In genomic region chr16:84607061-84607460, GRCh38 we compare ENCODE assay signal across 10 cellular contexts. TPM values are rescaled to one million over a fixed set of nuclear protein-coding genes. Genes with fewer than 3 reads are reported as not detected.
DNase-seq lines count a peak whose midpoint lies in the region; ATAC-seq, FAIRE-seq and TF ChIP-seq lines count a peak whose summit lies in the region.
"Had no signal": no experiment of that assay in that cellular context is flagged by ENCODE, and none has a peak within 500 bp of the region (broad histone marks: within the 10 kb centered on the region; RNA-seq: fewer than 3 reads in every experiment).

No MANE protein-coding gene starts in this region.

- peak overlapping the region; percentile 18 to 31 for H3K4me3 ChIP-seq in CD4-positive, alpha-beta memory T cell (ENCODE audit: low read length in 2 of 2)
- no peak overlapping the region for H3K4me3 ChIP-seq in K562
- no peak overlapping the region for H3K4me3 ChIP-seq in skin epidermis
- no peak overlapping the region for H3K4me3 ChIP-seq in A673 (ENCODE audit: low read depth, low read length, poor library complexity, severe bottlenecking)
- H3K4me3 ChIP-seq: ascending aorta had no signal

- peaks cover 83% of the 10 kb centered on the region for H3K79me2 ChIP-seq in K562 (ENCODE audit: control insufficient read depth, insufficient read depth, low read length)

- no peak overlapping the region for H2AFZ ChIP-seq in K562 (ENCODE audit: low read depth, low read length)

- H3K4me3 Mint-ChIP-seq in CD4-positive, alpha-beta memory T cell = peak overlapping the region; percentile 64 to 84 (median 78)

- TF ChIP-seq RAD21 in K562 (CRISPR knock-in tag; conservative IDR thresholded peaks at IDR 0.05 in 1 of 2, IDR thresholded peaks at IDR 0.05 in 1 of 2) = no peak

- H3K9me1 ChIP-seq in K562 (ENCODE audit: control insufficient read depth, insufficient read depth, low read length) = no peaks in the 10 kb centered on the region

- peak in 1 of 5 donors; percentile 35 for DNase-seq in CD4-positive, alpha-beta memory T cell
- no peak for DNase-seq in K562 (ENCODE audit: extremely low read depth in 1 of 4, low spot score in 3 of 4)
- DNase-seq in DMS153 (lab: John Stamatoyannopoulos, UW) = no peak
- DNase-seq in A673 (ENCODE audit: low spot score) = no peak
- DNase-seq in stimulated activated CD4-positive, alpha-beta T cell treated with anti-CD3 and anti-CD28 coated beads, Interleukin-4, amount 100 ng/mL, for 24 hours = no peak
- DNase-seq: mesendoderm, NCI-H2081 treated with DMSO at 0.1 percent for 48 hours had no signal

- intact Hi-C loops in CD4-positive, alpha-beta memory T cell (cut with micrococcal nuclease) = no loop called here
- intact Hi-C loops in K562 (cut with micrococcal nuclease) = no loop called here
- intact Hi-C loops in A673 (cut with micrococcal nuclease; ENCODE audit: unreplicated experiment) = no loop called here

- peak overlapping the region; percentile 62 for H3K27ac ChIP-seq in CD4-positive, alpha-beta memory T cell (ENCODE audit: low read depth, low read length)
- H3K27ac ChIP-seq in KOPT-K1 (ENCODE audit: low read depth, low read length, poor library complexity, severe bottlenecking) (peak overlapping the region; percentile 83), K562 (ENCODE audit: extremely low read depth, low read depth, low read length) (peak overlapping the region; percentile 53), skin epidermis (peak overlapping the region in 13 of 21 experiments; percentile 7 to 88 (median 44)), A673 (ENCODE audit: low read depth, low read length, poor library complexity, severe bottlenecking) (no peak overlapping the region)
- H3K27ac ChIP-seq: ascending aorta had no signal

- peaks cover 0 to 4% of the 10 kb centered on the region in 2 donors for H3K9me3 ChIP-seq in CD4-positive, alpha-beta memory T cell (ENCODE audit: control insufficient read depth in 1 of 2, low read length in 2 of 2)
- H3K9me3 ChIP-seq in KOPT-K1 (ENCODE audit: insufficient read depth, low read length, poor library complexity, severe bottlenecking) (no peaks in the 10 kb centered on the region), K562 (replicated peaks; ENCODE audit: control insufficient read depth, insufficient read depth, low read depth, low read length) (peaks cover 3% of the 10 kb centered on the region), A673 (ENCODE audit: low read depth, low read length, poor library complexity, severe bottlenecking) (no peaks in the 10 kb centered on the region)
- H3K9me3 ChIP-seq: ascending aorta had no signal

- peaks cover 0 to 2% (median 0%) of the 10 kb centered on the region in 8 donors for H3K9me3 Mint-ChIP-seq in CD4-positive, alpha-beta memory T cell

- H4K20me1 ChIP-seq in K562 (replicated peaks; ENCODE audit: control insufficient read depth, insufficient read depth, low read length) = no peaks in the 10 kb centered on the region

- in situ Hi-C loops in K562 (cut with MboI) = no loop called here

- POLR2A ChIA-PET in CD4-positive, alpha-beta memory T cell (lab: Charles Lee; ENCODE audit: partially characterized antibody) = interaction anchor here (0.6 to 16.3 kb wide), 7 partner anchors 8 to 94 kb away, joined by 3 to 530 read pairs (median 40); partner anchors contain the start of gene COTL1
- POLR2A ChIA-PET in K562 (lab: Yijun Ruan, JAX) = interaction anchor here (0.5 kb wide), 1 partner anchor 595 kb away, joined by 3 read pairs; no protein-coding TSS in a partner anchor
- POLR2A ChIA-PET in A673 (lab: Charles Lee; ENCODE audit: low non-redundant PET) = no interaction called here

- no peak for TF ChIP-seq EP300 in K562 (IDR thresholded peaks at IDR 0.05; ENCODE audit: low read length)

- peaks cover 98% of the 10 kb centered on the region for H3K4me1 ChIP-seq in CD4-positive, alpha-beta memory T cell (ENCODE audit: insufficient read depth, low read length)
- H3K4me1 ChIP-seq in K562 (replicated peaks in 1 of 2; ENCODE audit: control insufficient read depth in 2 of 2, insufficient read depth in 2 of 2, low read length in 2 of 2) (peaks cover 41 to 43% of the 10 kb centered on the region in 2 experiments), A673 (ENCODE audit: insufficient read depth, low read length, poor library complexity, severe bottlenecking) (peaks cover 11% of the 10 kb centered on the region)

- H3K27me3 Mint-ChIP-seq in CD4-positive, alpha-beta memory T cell = no peaks in the 10 kb centered on the region

- no TSS peak for BruUV-seq in K562 (replicated peaks; lab: Mats Ljungman, UMichigan)
- no TSS peak for BruUV-seq in A673 (replicated peaks; lab: Mats Ljungman, UMichigan)

- no peak for FAIRE-seq in K562 (lab: Jason Lieb, UNC)

- WGBS in K562 (ENCODE audit: insufficient coverage, low coverage, missing lambda C conversion rate) = 94% methylated on average over 13 of the region's 13 CpGs

- peak overlapping the region; percentile 84 to 99 (median 92) for H3K27ac Mint-ChIP-seq in CD4-positive, alpha-beta memory T cell

- CTCF ChIA-PET in CD4-positive, alpha-beta memory T cell (lab: Charles Lee; ENCODE audit: partially characterized antibody) = interaction anchor here (0.8 to 3.2 kb wide), 8 partner anchors 14 to 132 kb away, joined by 3 to 12 read pairs (median 3); no protein-coding TSS in a partner anchor
- CTCF ChIA-PET in K562 (lab: Yijun Ruan, JAX; ENCODE audit: low intra/inter-chr PET ratio) = no interaction called here
- CTCF ChIA-PET in A673 (lab: Charles Lee) = no interaction called here

- ATAC-seq in K562 = no peak

- peaks cover 32 to 52% of the 10 kb centered on the region in 2 donors for H3K36me3 Mint-ChIP-seq in CD4-positive, alpha-beta memory T cell

- peaks cover 5% of the 10 kb centered on the region for H3K36me3 ChIP-seq in CD4-positive, alpha-beta memory T cell (ENCODE audit: insufficient read depth, low read length)
- H3K36me3 ChIP-seq in KOPT-K1 (ENCODE audit: insufficient read depth, low read length) (no peaks in the 10 kb centered on the region), K562 (ENCODE audit: control insufficient read depth, insufficient read depth, low read length) (peaks cover 23% of the 10 kb centered on the region), A673 (ENCODE audit: insufficient read depth, low read length, poor library complexity, severe bottlenecking) (no peaks in the 10 kb centered on the region)
- H3K36me3 ChIP-seq: ascending aorta had no signal

- H3K27me3 ChIP-seq in CD4-positive, alpha-beta memory T cell (ENCODE audit: insufficient read depth, low read length) = no peaks in the 10 kb centered on the region
- H3K27me3 ChIP-seq in K562 (ENCODE audit: control insufficient read depth in 2 of 2, insufficient read depth in 2 of 2, low read length in 2 of 2) (no peaks in the 10 kb centered on the region), A673 (replicated peaks; ENCODE audit: insufficient read depth, low read depth, low read length, poor library complexity) (no peaks in the 10 kb centered on the region)
- H3K27me3 ChIP-seq: ascending aorta had no signal

- H3K4me2 ChIP-seq in K562 (ENCODE audit: insufficient read depth, low read length) = no peak overlapping the region; the same call in 1 of the 2 replicates

- 0 out of 4 replicates have a peak overlapping the region, but pooled peaks of 1 of the 2 experiments have one; percentile 39 for H3K9ac ChIP-seq in K562 (ENCODE audit: insufficient read depth in 1 of 2, low read depth in 2 of 2, low read length in 2 of 2)

- TF ChIP-seq POLR2A in K562 (conservative IDR thresholded peaks at IDR 0.05) = no peak

- TF ChIP-seq CTCF in K562 (IDR thresholded peaks at IDR 0.05 in 2 of 3, conservative IDR thresholded peaks at IDR 0.05 in 1 of 3; ENCODE audit: insufficient read depth in 2 of 3, low read depth in 1 of 3, low read length in 3 of 3) (no peak), A673 (conservative IDR thresholded peaks at IDR 0.05; ENCODE audit: low read depth, low read length) (no peak)

- peaks cover 78 to 97% (median 92%) of the 10 kb centered on the region in 4 donors for H3K4me1 Mint-ChIP-seq in CD4-positive, alpha-beta memory T cell

RNA-seq across cellular contexts. Expression of gene COTL1, which starts 10.8 kb away (rescaled TPM):
- total RNA-seq in CD4-positive, alpha-beta memory T cell = 100 to 1,000 TPM; 181 to 186 TPM
- 100 to 1,000 TPM; 589 to 683 TPM for polyA plus RNA-seq in CD4-positive, alpha-beta memory T cell
- 27.5 and 42.5 TPM in 2 replicates for total RNA-seq in K562 (2011; cell fraction: chromatin; rRNA removed; ENCODE audit: low replicate concordance)
- total RNA-seq in K562 (2011; cell fraction: nucleolus; rRNA removed) = 32.2 and 34.5 TPM in 2 replicates
- 35.0 and 39.8 TPM in 2 replicates for total RNA-seq in K562 (2011; cell fraction: nucleoplasm; rRNA removed)
- total RNA-seq in K562 (2014; rRNA removed) (117 and 145 TPM in 2 replicates), K562 (2014; rRNA removed; fragmentation: Illumina TruSeq; extraction: Trizol) (49.5 and 60.5 TPM in 2 replicates), K562 (2015; rRNA removed; fragmentation: Illumina TruSeq; extraction: Trizol) (71.8 and 72.5 TPM in 2 replicates), K562 (2021) (185 and 186 TPM in 2 replicates), A673 (2021) (34.1 and 35.9 TPM in 2 replicates)
- polyA plus RNA-seq in K562 (2011; rRNA removed) (33.9 and 39.4 TPM in 2 replicates), K562 (2014; fragmentation: Illumina TruSeq; extraction: Trizol) (161 TPM in 2 replicates), K562 (2014; fragmentation: Nextera tagmentation; extraction: Ambion mirVana) (10 to 100 TPM; 27.7 to 33.4 TPM), K562 (2014; rRNA removed) (91.2 and 100 TPM in 2 replicates)
- polyA plus RNA-seq in K562 (2011; cell fraction: cytosol; rRNA removed) = 54.4 and 79.1 TPM in 2 replicates
- 33.5 and 46.0 TPM in 2 replicates for polyA plus RNA-seq in K562 (2011; cell fraction: nucleus; rRNA removed)
- 111 and 131 TPM in 2 replicates for polyA plus RNA-seq in K562 (2012)
- polyA minus RNA-seq in K562 (2011; rRNA and poly(A)+ RNA removed) = 21.2 and 25.2 TPM in 2 replicates
- polyA minus RNA-seq in K562 (2011; cell fraction: cytosol; rRNA and poly(A)+ RNA removed) = 32.1 and 32.6 TPM in 2 replicates
- polyA minus RNA-seq in K562 (2011; cell fraction: nucleus; rRNA and poly(A)+ RNA removed) = 15.1 and 19.7 TPM in 2 replicates

RNA-seq across cellular contexts. Expression of gene KLHL36, which starts 41.2 kb away (rescaled TPM):
- total RNA-seq in CD4-positive, alpha-beta memory T cell = 100 to 1,000 TPM; 131 to 149 TPM
- 10 to 100 TPM; 28.2 to 43.0 TPM for polyA plus RNA-seq in CD4-positive, alpha-beta memory T cell
- total RNA-seq in K562 (2011; cell fraction: chromatin; rRNA removed; ENCODE audit: low replicate concordance) = 52.2 and 130 TPM in 2 replicates
- 84.1 and 104 TPM in 2 replicates for total RNA-seq in K562 (2011; cell fraction: nucleolus; rRNA removed)
- 79.9 and 86.4 TPM in 2 replicates for total RNA-seq in K562 (2011; cell fraction: nucleoplasm; rRNA removed)
- total RNA-seq in K562 (2014; rRNA removed) = 30.6 and 40.4 TPM in 2 replicates
- total RNA-seq in K562 (2014; rRNA removed; fragmentation: Illumina TruSeq; extraction: Trizol) = 15.5 and 16.6 TPM in 2 replicates
- 18.5 and 21.1 TPM in 2 replicates for total RNA-seq in K562 (2015; rRNA removed; fragmentation: Illumina TruSeq; extraction: Trizol)
- total RNA-seq in K562 (2021) = 48.6 and 51.2 TPM in 2 replicates
- polyA plus RNA-seq in K562 (2011; rRNA removed) = 25.6 and 34.8 TPM in 2 replicates
- polyA plus RNA-seq in K562 (2011; cell fraction: cytosol; rRNA removed) = 33.1 and 49.1 TPM in 2 replicates
- 59.7 and 85.8 TPM in 2 replicates for polyA plus RNA-seq in K562 (2011; cell fraction: nucleus; rRNA removed)
- polyA plus RNA-seq in K562 (2012) = 22.4 and 33.6 TPM in 2 replicates
- polyA plus RNA-seq in K562 (2014; fragmentation: Illumina TruSeq; extraction: Trizol) = 16.5 and 20.7 TPM in 2 replicates
- polyA plus RNA-seq in K562 (2014; fragmentation: Nextera tagmentation; extraction: Ambion mirVana) = 1 to 10 TPM; 2.1 to 2.5 TPM
- polyA plus RNA-seq in K562 (2014; rRNA removed) = 25.4 and 30.1 TPM in 2 replicates
- 31.9 and 39.3 TPM in 2 replicates for polyA minus RNA-seq in K562 (2011; rRNA and poly(A)+ RNA removed)
- 43.7 and 62.8 TPM in 2 replicates for polyA minus RNA-seq in K562 (2011; cell fraction: cytosol; rRNA and poly(A)+ RNA removed)
- polyA minus RNA-seq in K562 (2011; cell fraction: nucleus; rRNA and poly(A)+ RNA removed) = 33.7 and 40.1 TPM in 2 replicates
- total RNA-seq in A673 (2021) = 22.0 and 27.2 TPM in 2 replicates

Comparison
In these comparisons a context has a peak if more than half of its experiments do, and no peak if none do; other contexts are left out.
1. H3K4me3 ChIP-seq: peak in CD4-positive, alpha-beta memory T cell (2 of 2); none in K562 (single experiment), skin epidermis (0 of 7) and A673 (single experiment).